Comparison of ENCODE assay signal across 18 cellular contexts in the genomic region with DNA sequence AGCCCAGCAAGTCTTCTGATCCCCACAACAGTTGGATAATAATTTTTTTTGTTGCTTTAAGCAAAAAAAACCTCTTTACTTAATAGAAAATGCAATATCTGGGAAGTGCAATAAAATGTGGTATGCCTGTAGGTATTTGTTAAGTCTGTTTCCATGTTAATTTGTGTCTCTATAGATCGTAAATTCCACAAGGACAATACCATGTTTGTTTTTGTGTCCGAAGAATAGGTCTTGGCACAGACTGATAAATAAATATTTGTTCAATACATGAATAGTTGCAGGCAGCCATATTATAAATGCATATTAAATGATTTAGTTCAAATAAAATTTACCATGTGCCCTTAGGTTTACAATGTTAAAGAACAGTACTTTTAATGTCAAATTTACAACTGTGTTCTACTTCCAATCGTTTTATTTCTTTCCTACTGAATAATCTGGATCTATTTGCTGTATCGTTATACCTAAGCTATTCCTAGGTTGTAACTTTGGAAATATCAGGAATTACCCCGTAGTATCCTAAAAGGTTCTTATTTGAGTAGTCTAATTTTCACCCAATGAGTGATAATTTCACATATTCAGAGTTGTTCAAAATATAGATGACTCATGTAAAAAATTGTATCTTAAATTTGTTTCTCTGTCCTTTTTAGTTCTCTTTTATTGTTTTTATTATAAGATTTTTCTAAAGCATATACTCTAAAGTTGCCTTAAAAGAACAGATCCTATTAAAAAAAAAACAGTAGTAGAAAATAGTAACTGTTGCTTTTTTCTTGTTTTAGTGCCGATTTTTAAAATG.
"Had no signal": no experiment of that assay in that cellular context is flagged by ENCODE, and none has a peak within 500 bp of the region (broad histone marks: within the 10 kb centered on the region; RNA-seq: fewer than 3 reads in every experiment).

No MANE protein-coding gene starts in this region.

- DNase-seq: activated naive CD4-positive, alpha-beta T cell treated with Interleukin-2 at 50 U/mL for 16 hours; activated naive CD8-positive, alpha-beta T cell treated with anti-CD3 and anti-CD28 coated beads, Interleukin-2, amount 10 ng/mL, durations not matched to agents 7 days and 5 days; activated T-cell treated with anti-CD3 and anti-CD28 coated beads, Interleukin-2, amount 50 U/mL, for 24 hours; foreskin keratinocyte; glutamatergic neuron; immature natural killer cell; kidney glomerular epithelial cell; left lung; naive B cell; sigmoid colon; stimulated activated CD4-positive, alpha-beta T cell treated with anti-CD3 and anti-CD28 coated beads, Interleukin-2, amount 100 ng/mL, for 48 hours; stimulated activated naive CD4-positive, alpha-beta T cell; testis; trophoblast cell; uterus had no signal

- H3K4me3 ChIP-seq: hepatocyte, left lung, lung, sigmoid colon, testis, uterus had no signal

- ATAC-seq: foreskin keratinocyte, left lung, WTC11 had no signal

- H3K27ac ChIP-seq: foreskin keratinocyte, hepatocyte, left lung, sigmoid colon, testis, uterus had no signal

- H3K4me2 ChIP-seq: hepatocyte had no signal

- H3K79me2 ChIP-seq: hepatocyte had no signal

- H3K27me3 ChIP-seq: foreskin keratinocyte, hepatocyte, left lung, sigmoid colon, testis, uterus had no signal

- H3K4me1 ChIP-seq: foreskin keratinocyte, left lung, sigmoid colon, testis, uterus had no signal

- H3K9me3 ChIP-seq: testis had no signal

- H3K36me3 ChIP-seq: uterus had no signal

- H2AFZ ChIP-seq: hepatocyte had no signal
